ENCODE assay signal across 10 cellular contexts in the genomic region with DNA sequence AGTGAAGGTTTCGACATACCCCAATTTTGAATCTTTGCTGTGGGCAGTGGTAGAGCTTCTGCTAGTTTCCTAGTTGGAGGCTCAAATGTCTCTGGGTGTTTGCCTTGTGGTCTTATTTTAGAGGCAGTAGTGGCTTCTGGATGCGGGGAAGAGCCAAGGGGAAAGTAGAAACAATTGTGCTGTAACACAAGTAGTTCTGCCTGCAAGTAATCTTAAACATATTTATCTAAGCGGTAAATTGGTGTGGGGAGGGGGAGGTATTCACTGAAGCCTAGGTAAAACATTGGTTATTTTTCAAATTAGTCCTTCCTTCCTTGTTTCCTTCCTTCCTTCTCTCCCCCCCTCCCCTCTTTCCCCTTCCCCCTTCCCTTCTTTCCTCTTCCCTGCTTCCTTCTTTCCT. TPM values are rescaled to one million over a fixed set of nuclear protein-coding genes. Genes with fewer than 3 reads are reported as not detected.
DNase-seq lines count a peak whose midpoint lies in the region; ATAC-seq and TF ChIP-seq lines count a peak whose summit lies in the region.
"Had no signal": no experiment of that assay in that cellular context is flagged by ENCODE, and none has a peak within 500 bp of the region (broad histone marks: within the 10 kb centered on the region; RNA-seq: fewer than 3 reads in every experiment).

Gene PCDH20, minus strand, starts transcription at position 101 of the 400 bp plus-strand sequence. CDS start 691 bp downstream, outside the sequence.

- H3K27ac Mint-ChIP-seq in nephron (peak within 1 kb of the TSS in 2 of 3 experiments; percentile 1 to 2), type B pancreatic cell (no peak within 1 kb of the TSS)
- H3K27ac Mint-ChIP-seq in activated CD8-positive, alpha-beta T cell treated with anti-CD3 and anti-CD28 coated beads, Interleukin-2, amount 10 ng/mL, durations not matched to agents 7 days and 5 days, result no peak within 1 kb of the TSS
- H3K27ac Mint-ChIP-seq: activated naive CD4-positive, alpha-beta T cell treated with anti-CD3 and anti-CD28 coated beads, Interleukin-2, amount 50 U/mL, for 72 hours had no signal

- TF ChIP-seq CTCF in epithelial cell of proximal tubule (conservative IDR thresholded peaks at IDR 0.05; ENCODE audit: low read depth, low read length) (no peak), nephron (IDR thresholded peaks at IDR 0.05; ENCODE audit: unreplicated experiment in 3 of 3) (no peak), type B pancreatic cell (conservative IDR thresholded peaks at IDR 0.05) (no peak)

- no peaks in the 10 kb centered on the region for H3K9me3 Mint-ChIP-seq in nephron
- H3K9me3 Mint-ChIP-seq in type B pancreatic cell, result no peaks in the 10 kb centered on the region
- no peaks in the 10 kb centered on the region for H3K9me3 Mint-ChIP-seq in activated CD8-positive, alpha-beta T cell treated with anti-CD3 and anti-CD28 coated beads, Interleukin-2, amount 10 ng/mL, durations not matched to agents 7 days and 5 days (ENCODE audit: insufficient read depth)

- no peaks in the 10 kb centered on the region for H3K36me3 Mint-ChIP-seq in nephron (ENCODE audit: low read depth)
- no peaks in the 10 kb centered on the region for H3K36me3 Mint-ChIP-seq in type B pancreatic cell
- no peaks in the 10 kb centered on the region for H3K36me3 Mint-ChIP-seq in activated CD8-positive, alpha-beta T cell treated with anti-CD3 and anti-CD28 coated beads, Interleukin-2, amount 10 ng/mL, durations not matched to agents 7 days and 5 days (ENCODE audit: low read depth)

- H3K4me3 Mint-ChIP-seq in nephron, result peak within 1 kb of the TSS; percentile 85 to 91 (median 87)
- H3K4me3 Mint-ChIP-seq in type B pancreatic cell, result peak within 1 kb of the TSS; percentile 91
- H3K4me3 Mint-ChIP-seq in activated CD8-positive, alpha-beta T cell treated with anti-CD3 and anti-CD28 coated beads, Interleukin-2, amount 10 ng/mL, durations not matched to agents 7 days and 5 days, result no peak within 1 kb of the TSS

- H3K4me3 ChIP-seq in SK-N-MC (peak within 1 kb of the TSS; percentile 97), epithelial cell of proximal tubule (ENCODE audit: low read depth, low read length) (peak within 1 kb of the TSS; percentile 75)

- peaks cover 16% of the 10 kb centered on the region; the same call in 1 of the 2 replicates for H3K36me3 ChIP-seq in SK-N-MC (ENCODE audit: insufficient read depth, low read length)

- POLR2A ChIA-PET in activated CD8-positive, alpha-beta T cell treated with anti-CD3 and anti-CD28 coated beads, Interleukin-2, amount 10 ng/mL, durations not matched to agents 7 days and 5 days (lab: Charles Lee), result no interaction called here

- CTCF ChIA-PET in activated CD8-positive, alpha-beta T cell treated with anti-CD3 and anti-CD28 coated beads, Interleukin-2, amount 10 ng/mL, durations not matched to agents 7 days and 5 days (lab: Charles Lee), result no interaction called here

- peak within 1 kb of the TSS; percentile 75 for H3K9ac ChIP-seq in SK-N-MC (ENCODE audit: insufficient read length)

- H3K27ac ChIP-seq in SK-N-MC, result peak within 1 kb of the TSS; percentile 88

- H3K27me3 Mint-ChIP-seq in nephron (ENCODE audit: low read depth) (peaks cover 67% of the 10 kb centered on the region), type B pancreatic cell (peaks cover 64% of the 10 kb centered on the region)
- peaks cover 26% of the 10 kb centered on the region for H3K27me3 Mint-ChIP-seq in activated CD8-positive, alpha-beta T cell treated with anti-CD3 and anti-CD28 coated beads, Interleukin-2, amount 10 ng/mL, durations not matched to agents 7 days and 5 days (ENCODE audit: low read depth)

- ATAC-seq in activated CD8-positive, alpha-beta T cell treated with anti-CD3 and anti-CD28 coated beads, Interleukin-2, amount 10 ng/mL, durations not matched to agents 7 days and 5 days, result no peak
- no peak for ATAC-seq in HG02840 (IDR thresholded peaks at IDR 0.05; ENCODE audit: low FRiP score, unreplicated experiment)
- ATAC-seq: activated naive CD4-positive, alpha-beta T cell treated with anti-CD3 and anti-CD28 coated beads, Interleukin-2, amount 50 U/mL, for 72 hours had no signal

- peaks cover 19% of the 10 kb centered on the region for H3K4me1 Mint-ChIP-seq in nephron
- peaks cover 22% of the 10 kb centered on the region for H3K4me1 Mint-ChIP-seq in type B pancreatic cell (ENCODE audit: unreplicated experiment)
- H3K4me1 Mint-ChIP-seq in activated CD8-positive, alpha-beta T cell treated with anti-CD3 and anti-CD28 coated beads, Interleukin-2, amount 10 ng/mL, durations not matched to agents 7 days and 5 days (ENCODE audit: low read depth), result no peaks in the 10 kb centered on the region

- DNase-seq in SK-N-MC (ENCODE audit: low read depth, low spot score), result no peak
- DNase-seq in epithelial cell of proximal tubule (ENCODE audit: low read depth), result no peak
- DNase-seq in type B pancreatic cell (ENCODE audit: extremely low spot score, unreplicated experiment), result no peak
- DNase-seq in NCI-H1092 treated with DMSO at 0.1 percent for 48 hours (lab: John Stamatoyannopoulos, UW), result no peak
- DNase-seq in activated CD8-positive, alpha-beta T cell treated with anti-CD3 and anti-CD28 coated beads, Interleukin-2, amount 10 ng/mL, durations not matched to agents 7 days and 5 days, result no peak
- DNase-seq: activated CD4-positive, alpha-beta T cell treated with anti-CD3 and anti-CD28 coated beads, Interleukin-2, amount 50 U/mL, for 1 hour had no signal

- no peaks in the 10 kb centered on the region for H3K9me3 ChIP-seq in SK-N-MC (ENCODE audit: low read depth, low read length)

RNA-seq across cellular contexts. Expression of gene PCDH20, which starts in this region (rescaled TPM):
- total RNA-seq in epithelial cell of proximal tubule (1.4 and 1.5 TPM in 2 replicates), type B pancreatic cell (ENCODE audit: low replicate concordance) (7.2 and 13.4 TPM in 2 replicates)
- total RNA-seq in activated CD8-positive, alpha-beta T cell treated with anti-CD3 and anti-CD28 coated beads, Interleukin-2, amount 10 ng/mL, durations not matched to agents 7 days and 5 days, result not detected
- total RNA-seq: activated naive CD4-positive, alpha-beta T cell treated with anti-CD3 and anti-CD28 coated beads, Interleukin-2, amount 50 U/mL, for 72 hours; fibroblast of lung had no signal

Comparison
In these comparisons a context has a peak if more than half of its experiments do, and no peak if none do; other contexts are left out.
1. H3K27ac Mint-ChIP-seq: peak in nephron (2 of 3); none in type B pancreatic cell (single experiment) and activated CD8-positive, alpha-beta T cell treated with anti-CD3 and anti-CD28 coated beads, Interleukin-2, amount 10 ng/mL, durations not matched to agents 7 days and 5 days (single experiment).